In the genomic region with DNA sequence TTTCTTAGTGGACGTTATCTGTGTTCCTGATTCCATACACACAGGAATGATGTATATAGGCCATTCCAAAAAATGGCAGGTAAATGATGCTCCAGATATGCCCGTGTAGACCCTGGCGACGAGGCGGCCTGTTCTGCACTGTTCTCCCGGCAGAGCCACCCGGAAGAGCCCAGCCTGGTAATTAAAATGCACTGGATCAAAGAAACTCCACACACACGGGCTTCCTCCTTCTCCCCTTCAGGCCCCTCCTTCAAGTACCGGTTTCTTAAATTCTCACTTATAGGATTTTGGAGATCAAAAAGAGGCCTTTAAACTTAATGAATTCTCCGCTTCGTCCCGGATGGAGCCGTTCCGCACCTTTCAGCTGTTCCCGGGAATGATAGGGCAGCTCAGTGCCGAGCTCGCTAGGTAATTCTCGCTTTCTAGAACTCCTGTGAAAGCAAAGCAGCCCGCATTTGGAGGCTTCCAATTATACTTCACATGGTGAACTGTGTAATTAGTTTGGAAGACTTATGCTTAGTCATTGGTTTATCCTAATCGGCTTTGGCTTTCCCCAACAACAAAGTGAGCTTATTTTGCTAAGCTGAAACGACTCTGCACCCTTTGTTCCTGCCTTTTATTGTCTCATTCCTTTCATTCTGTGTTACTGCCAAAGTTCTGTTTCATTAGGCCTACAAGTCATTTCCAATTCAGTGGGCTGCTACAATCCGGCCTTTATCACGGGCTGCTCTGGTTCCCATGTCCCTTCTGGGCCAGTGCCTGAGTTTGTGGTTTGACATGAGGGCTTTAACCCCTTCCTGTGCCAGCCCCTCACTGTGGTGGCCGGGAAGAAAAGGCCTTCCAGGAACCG, we compare ENCODE assay signal across 1 cellular context.
TF ChIP-seq lines count a peak whose summit lies in the region.

No MANE protein-coding gene starts in this region.

TF ChIP-seq in SK-N-SH, 30 proteins besides CTCF, POLR2A, EP300 and RAD21 (continued from another document):
- TF ChIP-seq, protein P1, sequence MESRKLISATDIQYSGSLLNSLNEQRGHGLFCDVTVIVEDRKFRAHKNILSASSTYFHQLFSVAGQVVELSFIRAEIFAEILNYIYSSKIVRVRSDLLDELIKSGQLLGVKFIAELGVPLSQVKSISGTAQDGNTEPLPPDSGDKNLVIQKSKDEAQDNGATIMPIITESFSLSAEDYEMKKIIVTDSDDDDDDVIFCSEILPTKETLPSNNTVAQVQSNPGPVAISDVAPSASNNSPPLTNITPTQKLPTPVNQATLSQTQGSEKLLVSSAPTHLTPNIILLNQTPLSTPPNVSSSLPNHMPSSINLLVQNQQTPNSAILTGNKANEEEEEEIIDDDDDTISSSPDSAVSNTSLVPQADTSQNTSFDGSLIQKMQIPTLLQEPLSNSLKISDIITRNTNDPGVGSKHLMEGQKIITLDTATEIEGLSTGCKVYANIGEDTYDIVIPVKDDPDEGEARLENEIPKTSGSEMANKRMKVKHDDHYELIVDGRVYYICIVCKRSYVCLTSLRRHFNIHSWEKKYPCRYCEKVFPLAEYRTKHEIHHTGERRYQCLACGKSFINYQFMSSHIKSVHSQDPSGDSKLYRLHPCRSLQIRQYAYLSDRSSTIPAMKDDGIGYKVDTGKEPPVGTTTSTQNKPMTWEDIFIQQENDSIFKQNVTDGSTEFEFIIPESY (IDR thresholded peaks at IDR 0.05; ENCODE audit: borderline replicate concordance, low read depth), result no peak
- TF ChIP-seq TCF12 (IDR thresholded peaks at IDR 0.05) (no peak), NFIC (IDR thresholded peaks at IDR 0.05; ENCODE audit: borderline replicate concordance) (no peak), NRF1 (IDR thresholded peaks at IDR 0.05; ENCODE audit: low read depth, low read length) (no peak), TEAD4 (IDR thresholded peaks at IDR 0.05; ENCODE audit: borderline replicate concordance, insufficient read depth) (no peak)
